11 cellular contexts compared by ENCODE assay signal in the genomic region with DNA sequence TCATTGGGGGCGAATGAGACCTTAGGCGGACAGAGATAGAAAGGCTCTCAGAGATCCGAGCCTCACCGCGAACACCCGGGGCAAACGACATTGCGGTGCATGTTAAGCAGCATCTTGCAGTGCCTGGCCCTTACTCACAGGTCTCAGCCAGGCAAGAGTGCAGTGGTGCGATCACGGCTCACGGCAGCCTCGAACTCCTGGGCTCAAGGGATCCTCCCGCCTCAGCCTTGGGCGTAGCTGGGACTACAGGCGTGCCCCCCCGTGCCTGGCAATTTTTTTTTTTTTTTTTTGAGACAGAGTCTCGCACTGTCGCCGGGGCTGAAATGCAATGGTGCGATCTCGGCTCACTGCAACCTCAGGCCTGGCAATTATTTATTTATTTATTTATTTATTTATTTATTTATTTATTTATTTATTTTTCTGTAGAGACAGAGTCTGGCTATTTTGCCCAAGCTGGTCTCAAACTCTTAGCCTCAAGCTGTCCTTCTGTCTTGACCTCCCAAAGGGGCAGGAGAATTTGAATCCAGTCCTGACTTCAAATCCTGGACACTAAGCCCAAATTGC. TPM values are rescaled to one million over a fixed set of nuclear protein-coding genes. Genes with fewer than 3 reads are reported as not detected.
A peak's percentile ranks its signal among the peaks of the same experiment; 100 is the strongest.
DNase-seq lines count a peak whose midpoint lies in the region; ATAC-seq and TF ChIP-seq lines count a peak whose summit lies in the region.
"Had no signal": no experiment of that assay in that cellular context is flagged by ENCODE, and none has a peak within 500 bp of the region (broad histone marks: within the 10 kb centered on the region; RNA-seq: fewer than 3 reads in every experiment).

No MANE protein-coding gene starts in this region.

- POLR2A ChIA-PET in T-cell (lab: Charles Lee) (no interaction called here), OCI-LY7 (lab: Charles Lee) (no interaction called here)

- peaks cover 22 to 43% of the 10 kb centered on the region in 2 donors for H3K27me3 Mint-ChIP-seq in T-cell

- DNase-seq in NCI-H748 (lab: John Stamatoyannopoulos, UW; ENCODE audit: unreplicated experiment) (peak; percentile 41), NCI-H748 treated with DMSO at 0.1 percent for 48 hours (lab: John Stamatoyannopoulos, UW) (no peak), T-cell (no peak), hepatocyte (ENCODE audit: low spot score) (no peak), OCI-LY7 (ENCODE audit: low spot score) (no peak), NCI-H128 (lab: John Stamatoyannopoulos, UW; ENCODE audit: unreplicated experiment) (no peak), thyroid gland (no peak)
- DNase-seq in stimulated activated effector memory CD8-positive, alpha-beta T cell treated with anti-CD3 and anti-CD28 coated beads, Interleukin-12 subunit alpha, Interleukin-12 subunit beta, amount 100 ng/mL, for 72 hours (ENCODE audit: low spot score in 2 of 2): no peak
- DNase-seq: activated CD4-positive, CD25-positive, alpha-beta regulatory T cell; cortex of kidney; NCI-H187 treated with DMSO at 0.1 percent for 48 hours had no signal

- H3K27me3 ChIP-seq in hepatocyte (peaks cover 10% of the 10 kb centered on the region), thyroid gland (no peaks in the 10 kb centered on the region)

- no peaks in the 10 kb centered on the region for H3K36me3 Mint-ChIP-seq in T-cell
- H3K36me3 Mint-ChIP-seq in stimulated activated effector memory CD8-positive, alpha-beta T cell treated with anti-CD3 and anti-CD28 coated beads, Interleukin-12 subunit alpha, Interleukin-12 subunit beta, amount 100 ng/mL, for 72 hours: no peaks in the 10 kb centered on the region

- peaks cover 11% of the 10 kb centered on the region in 3 donors for H3K4me1 Mint-ChIP-seq in T-cell
- H3K4me1 Mint-ChIP-seq in stimulated activated effector memory CD8-positive, alpha-beta T cell treated with anti-CD3 and anti-CD28 coated beads, Interleukin-12 subunit alpha, Interleukin-12 subunit beta, amount 100 ng/mL, for 72 hours: peaks cover 5% of the 10 kb centered on the region

- peak overlapping the region; percentile 34 to 46 (median 36) for H3K4me3 Mint-ChIP-seq in T-cell
- peak overlapping the region; percentile 47 for H3K4me3 Mint-ChIP-seq in stimulated activated effector memory CD8-positive, alpha-beta T cell treated with anti-CD3 and anti-CD28 coated beads, Interleukin-12 subunit alpha, Interleukin-12 subunit beta, amount 100 ng/mL, for 72 hours

- BruUV-seq in OCI-LY7 (replicated peaks; lab: Mats Ljungman, UMichigan): no TSS peak

- H3K4me2 ChIP-seq in hepatocyte: peak overlapping the region; percentile 97
- H3K4me2 ChIP-seq in OCI-LY7 (ENCODE audit: low read length): no peak overlapping the region

- H2AFZ ChIP-seq in hepatocyte (peak overlapping the region; percentile 75), OCI-LY7 (ENCODE audit: low read length) (no peak overlapping the region)

- CTCF ChIA-PET in T-cell (lab: Charles Lee) (interaction anchor here (0.6 to 1.0 kb wide), 2 partner anchors 10 to 15 kb away, joined by 3 read pairs; no protein-coding TSS in a partner anchor), OCI-LY7 (lab: Charles Lee; ENCODE audit: unreplicated experiment) (no interaction called here)

- H3K4me1 ChIP-seq in hepatocyte (ENCODE audit: insufficient read depth) (peaks cover 11% of the 10 kb centered on the region), OCI-LY7 (ENCODE audit: insufficient read depth, low read length, poor library complexity, severe bottlenecking) (no peaks in the 10 kb centered on the region), thyroid gland (peaks cover 0 to 17% of the 10 kb centered on the region in 2 donors)

- no peak for ATAC-seq in T-cell (replicated peaks in 1 of 4)
- ATAC-seq in stimulated activated effector memory CD8-positive, alpha-beta T cell treated with anti-CD3 and anti-CD28 coated beads, Interleukin-12 subunit alpha, Interleukin-12 subunit beta, amount 100 ng/mL, for 72 hours: peak; percentile 24

- no peaks in the 10 kb centered on the region for H3K9me2 ChIP-seq in hepatocyte (replicated peaks; ENCODE audit: insufficient read depth)
- H3K9me2 ChIP-seq in OCI-LY7 (ENCODE audit: insufficient read depth, low read length): no peaks in the 10 kb centered on the region

- peak overlapping the region; percentile 67 for H3K27ac ChIP-seq in hepatocyte
- H3K27ac ChIP-seq in OCI-LY7 (ENCODE audit: low read depth, low read length, poor library complexity, severe bottlenecking): no peak overlapping the region
- no peak overlapping the region for H3K27ac ChIP-seq in thyroid gland

- H3K79me2 ChIP-seq in hepatocyte: peaks cover 20% of the 10 kb centered on the region
- no peaks in the 10 kb centered on the region for H3K79me2 ChIP-seq in OCI-LY7 (ENCODE audit: insufficient read depth, low read depth, low read length)

- peak overlapping the region; percentile 43 for H3K4me3 ChIP-seq in hepatocyte
- H3K4me3 ChIP-seq in OCI-LY7 (ENCODE audit: low read depth, low read length, poor library complexity, severe bottlenecking): no peak overlapping the region
- no peak overlapping the region for H3K4me3 ChIP-seq in thyroid gland (replicated peaks in 1 of 3)

- no peaks in the 10 kb centered on the region for H3K36me3 ChIP-seq in hepatocyte (replicated peaks; ENCODE audit: insufficient read depth, low read depth)
- H3K36me3 ChIP-seq in OCI-LY7 (ENCODE audit: insufficient read depth, low read length): no peaks in the 10 kb centered on the region
- no peaks in the 10 kb centered on the region for H3K36me3 ChIP-seq in thyroid gland

- no peak for TF ChIP-seq POLR2A in thyroid gland (IDR thresholded peaks at IDR 0.05)

- H3K27ac Mint-ChIP-seq in T-cell: no peak overlapping the region
- H3K27ac Mint-ChIP-seq in stimulated activated effector memory CD8-positive, alpha-beta T cell treated with anti-CD3 and anti-CD28 coated beads, Interleukin-12 subunit alpha, Interleukin-12 subunit beta, amount 100 ng/mL, for 72 hours: no peak overlapping the region

- intact Hi-C loops in OCI-LY7 (cut with micrococcal nuclease; ENCODE audit: unreplicated experiment) (no loop called here), thyroid gland (cut with DNase I) (loop anchor here (10.0 kb wide), 1 partner anchor 66 kb away; no protein-coding TSS in a partner anchor)

- no peak for TF ChIP-seq CTCF in hepatocyte (IDR thresholded peaks at IDR 0.05; ENCODE audit: poor library complexity)
- TF ChIP-seq CTCF in OCI-LY7 (conservative IDR thresholded peaks at IDR 0.05; ENCODE audit: low read length): no peak
- no peak for TF ChIP-seq CTCF in thyroid gland (IDR thresholded peaks at IDR 0.05)

- no peaks in the 10 kb centered on the region for H3K9me3 Mint-ChIP-seq in T-cell
- H3K9me3 Mint-ChIP-seq in stimulated activated effector memory CD8-positive, alpha-beta T cell treated with anti-CD3 and anti-CD28 coated beads, Interleukin-12 subunit alpha, Interleukin-12 subunit beta, amount 100 ng/mL, for 72 hours: no peaks in the 10 kb centered on the region

- H3K9me3 ChIP-seq in hepatocyte (ENCODE audit: low read depth) (no peaks in the 10 kb centered on the region), OCI-LY7 (ENCODE audit: low read length) (no peaks in the 10 kb centered on the region), thyroid gland (no peaks in the 10 kb centered on the region)

- H4K20me1 ChIP-seq in hepatocyte (ENCODE audit: insufficient read depth, poor library complexity, severe bottlenecking) (no peaks in the 10 kb centered on the region), OCI-LY7 (ENCODE audit: insufficient read depth, low read length) (no peaks in the 10 kb centered on the region)

- WGBS in hepatocyte (ENCODE audit: low lambda C conversion rate, missing lambda C conversion rate): 60% methylated on average over 21 of the region's 21 CpGs
- 61 to 80% methylated on average over 14 to 21 of the region's 21 CpGs for WGBS in thyroid gland, 2 donors

RNA-seq across cellular contexts. Expression of gene LAMA3, which starts 1.3 kb away (rescaled TPM):
- total RNA-seq in T-cell (under 1 TPM in 3 of 5 donors, not detected in 2; 0.20 to 0.44 (median 0.26) TPM), hepatocyte (52.1 and 63.3 TPM in 2 replicates), OCI-LY7 (2022) (1.2 and 1.6 TPM in 2 replicates), thyroid gland (10 to 100 TPM in 1 of 4 donors, 1 to 10 TPM in 3; 7.5 to 12.1 (median 8.9) TPM)
- polyA plus RNA-seq in hepatocyte: 27.8 and 29.9 TPM in 2 replicates
- total RNA-seq in OCI-LY7 (2014; rRNA removed; shearing (Covaris generic)): 0.16 and 0.21 TPM in 2 replicates

RNA-seq across cellular contexts. Expression of gene ANKRD29, which starts 27.9 kb away (rescaled TPM):
- under 1 TPM in 4 of 5 donors, not detected in 1; 0.23 to 0.48 (median 0.32) TPM for total RNA-seq in T-cell
- 12.1 and 17.4 TPM in 2 replicates for total RNA-seq in hepatocyte
- 7.7 and 8.9 TPM in 2 replicates for polyA plus RNA-seq in hepatocyte
- not detected in 2 replicates for total RNA-seq in OCI-LY7 (2014; rRNA removed; shearing (Covaris generic))
- not detected in 2 replicates for total RNA-seq in OCI-LY7 (2022)
- total RNA-seq in thyroid gland: 1 to 10 TPM; 3.4 to 6.1 (median 4.5) TPM
